In genomic region chr14:25658988-25659387, GRCh38 we compare ENCODE assay signal across 23 cellular contexts.
DNase-seq lines count a peak whose midpoint lies in the region; FAIRE-seq and TF ChIP-seq lines count a peak whose summit lies in the region.
"Had no signal": no experiment of that assay in that cellular context is flagged by ENCODE, and none has a peak within 500 bp of the region (broad histone marks: within the 10 kb centered on the region; RNA-seq: fewer than 3 reads in every experiment).

No MANE protein-coding gene starts in this region.

- no TSS peak for BruUV-seq in A673 (replicated peaks; lab: Mats Ljungman, UMichigan)

- FAIRE-seq in D721Med (lab: Jason Lieb, UNC): no peak
- FAIRE-seq: GM12878, RCC 7860 had no signal

- intact Hi-C loops in A673 (cut with micrococcal nuclease; ENCODE audit: unreplicated experiment): no loop called here

- peaks cover 0 to 13% (median 7%) of the 10 kb centered on the region in 6 donors for H3K9me3 Mint-ChIP-seq in immature natural killer cell

- no peak overlapping the region for H3K27ac Mint-ChIP-seq in immature natural killer cell
- H3K27ac Mint-ChIP-seq: CD8-positive, alpha-beta memory T cell; GM23338 had no signal

- H3K4me1 Mint-ChIP-seq in immature natural killer cell: no peaks in the 10 kb centered on the region
- H3K4me1 Mint-ChIP-seq: CD8-positive, alpha-beta memory T cell; GM23338 had no signal

- TF ChIP-seq CTCF in A673 (conservative IDR thresholded peaks at IDR 0.05; ENCODE audit: low read depth, low read length) (no peak), VCaP (conservative IDR thresholded peaks at IDR 0.05) (no peak), D721Med (IDR thresholded peaks at IDR 0.05; ENCODE audit: insufficient read depth, missing control alignments) (no peak)

- H3K4me1 ChIP-seq in A673 (ENCODE audit: insufficient read depth, low read length, poor library complexity, severe bottlenecking): no peaks in the 10 kb centered on the region
- H3K4me1 ChIP-seq: HAP-1, SJSA1 had no signal

- no peaks in the 10 kb centered on the region for H3K27me3 ChIP-seq in A673 (replicated peaks; ENCODE audit: insufficient read depth, low read depth, low read length, poor library complexity)
- H3K27me3 ChIP-seq: MG63, SJSA1 had no signal

- DNase-seq in A673 (ENCODE audit: low spot score) (peak; percentile 1), DMS79 treated with DMSO at 0.1 percent for 48 hours (lab: John Stamatoyannopoulos, UW) (peak; percentile 100), NCI-H1694 treated with DMSO at 0.1 percent for 48 hours (lab: John Stamatoyannopoulos, UW) (peak; percentile 93), immature natural killer cell (no peak), D721Med (ENCODE audit: insufficient read length, low spot score) (no peak), 8988T (no peak), T-helper 9 cell (no peak)
- DNase-seq: CD8-positive, alpha-beta memory T cell; DND-41; Kasumi-1; MG63; NCI-H187 treated with DMSO at 0.1 percent for 48 hours; NCI-H2107; NCI-H2227 treated with DMSO at 0.1 percent for 48 hours; NCI-H774; OCI-M1; T-helper 1 cell had no signal

- POLR2A ChIA-PET in A673 (lab: Charles Lee; ENCODE audit: low non-redundant PET): no interaction called here

- CTCF ChIA-PET in A673 (lab: Charles Lee): no interaction called here

- H3K36me3 Mint-ChIP-seq in immature natural killer cell: no peaks in the 10 kb centered on the region
- H3K36me3 Mint-ChIP-seq: CD8-positive, alpha-beta memory T cell had no signal

- H3K27me3 Mint-ChIP-seq in immature natural killer cell (ENCODE audit: low read depth in 3 of 3): peaks cover 0 to 1% (median 0%) of the 10 kb centered on the region in 3 donors
- H3K27me3 Mint-ChIP-seq: CD8-positive, alpha-beta memory T cell had no signal

- no peak overlapping the region for H3K4me3 ChIP-seq in A673 (ENCODE audit: low read depth, low read length, poor library complexity, severe bottlenecking)
- H3K4me3 ChIP-seq: GM12878, GM23338, HAP-1, MG63, SJSA1 had no signal

- H3K9me3 ChIP-seq in A673 (ENCODE audit: low read depth, low read length, poor library complexity, severe bottlenecking): no peaks in the 10 kb centered on the region
- H3K9me3 ChIP-seq: MG63, SJSA1 had no signal

- no peak overlapping the region for H3K4me3 Mint-ChIP-seq in immature natural killer cell
- H3K4me3 Mint-ChIP-seq: CD8-positive, alpha-beta memory T cell; GM23338 had no signal

- H3K27ac ChIP-seq in A673 (ENCODE audit: low read depth, low read length, poor library complexity, severe bottlenecking) (no peak overlapping the region), VCaP (peak overlapping the region; percentile 96)
- H3K27ac ChIP-seq: SJSA1 had no signal

- no peaks in the 10 kb centered on the region for H3K36me3 ChIP-seq in A673 (ENCODE audit: insufficient read depth, low read length, poor library complexity, severe bottlenecking)
- H3K36me3 ChIP-seq: HAP-1, MG63, SJSA1 had no signal

Comparison
In these comparisons a context has a peak if more than half of its experiments do, and no peak if none do; other contexts are left out.
1. DNase-seq: peak in A673 (single experiment), DMS79 treated with DMSO at 0.1 percent for 48 hours (single experiment) and NCI-H1694 treated with DMSO at 0.1 percent for 48 hours (single experiment); none in immature natural killer cell (0 of 3), D721Med (single experiment), 8988T (single experiment) and T-helper 9 cell (single experiment).